Comparison of ENCODE assay signal across 9 cellular contexts in the genomic region with DNA sequence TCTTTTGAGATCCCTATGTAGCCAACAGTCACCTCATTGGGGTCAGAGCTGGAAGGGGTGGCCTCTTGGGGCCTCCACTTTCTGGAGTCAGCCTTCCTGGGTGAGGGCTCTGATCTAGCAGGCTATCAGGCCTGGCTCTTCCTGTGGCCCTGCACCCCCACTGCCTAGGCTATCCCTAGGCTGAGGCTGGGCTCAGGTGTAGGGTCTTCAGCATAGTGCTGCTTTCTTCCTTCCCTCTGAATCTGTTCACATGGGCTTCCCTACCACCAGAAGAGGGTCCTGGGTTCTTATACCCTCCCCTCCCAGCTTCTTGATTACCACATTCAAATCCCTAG.
DNase-seq lines count a peak whose midpoint lies in the region; ATAC-seq and TF ChIP-seq lines count a peak whose summit lies in the region.
"Had no signal": no experiment of that assay in that cellular context is flagged by ENCODE, and none has a peak within 500 bp of the region (broad histone marks: within the 10 kb centered on the region; RNA-seq: fewer than 3 reads in every experiment).

No MANE protein-coding gene starts in this region.

- TF ChIP-seq CTCF in GM12864 (IDR thresholded peaks at IDR 0.05; ENCODE audit: low read depth, low read length, missing control alignments) (no peak), HL-60 (IDR thresholded peaks at IDR 0.05; ENCODE audit: insufficient read depth, low read length) (no peak)

- H3K9me3 ChIP-seq in mucosa of rectum (ENCODE audit: control insufficient read depth in 2 of 2, low read length in 2 of 2) = no peaks in the 10 kb centered on the region

- H3K27me3 ChIP-seq in HL-60 (ENCODE audit: insufficient read depth, poor library complexity, severe bottlenecking) = no peaks in the 10 kb centered on the region
- no peaks in the 10 kb centered on the region for H3K27me3 ChIP-seq in mucosa of rectum (ENCODE audit: control insufficient read depth in 2 of 2, insufficient read depth in 2 of 2, low read length in 2 of 2)

- peak overlapping the region in 1 of 2 donors; percentile 60 for H3K9ac ChIP-seq in mucosa of rectum (ENCODE audit: low read depth in 1 of 2, low read length in 2 of 2)

- H3K27ac ChIP-seq in HL-60 (replicated peaks) (peak overlapping the region; percentile 100), mucosa of rectum (ENCODE audit: low read depth in 2 of 2, low read length in 2 of 2) (peak overlapping the region; percentile 67 to 86)

- H3K36me3 ChIP-seq in mucosa of rectum (ENCODE audit: control insufficient read depth in 2 of 2, insufficient read depth in 2 of 2, low read length in 2 of 2) = no peaks in the 10 kb centered on the region

- DNase-seq in GM12864 (ENCODE audit: low read depth) = no peak
- no peak for DNase-seq in HL-60 (ENCODE audit: low read depth in 1 of 2, low spot score in 1 of 2)
- DNase-seq in NCI-H345 (lab: John Stamatoyannopoulos, UW) = no peak
- DNase-seq in DMS53 treated with DMSO at 0.1 percent for 48 hours (lab: John Stamatoyannopoulos, UW; ENCODE audit: unreplicated experiment) = no peak
- DNase-seq in AG08395 (ENCODE audit: low spot score) = no peak
- DNase-seq: NCI-H1694 had no signal

- ATAC-seq in GM21423 (IDR thresholded peaks at IDR 0.05; ENCODE audit: unreplicated experiment) = peak; percentile 10
- ATAC-seq in HG02870 (IDR thresholded peaks at IDR 0.05; ENCODE audit: unreplicated experiment) = no peak

- peak overlapping the region; percentile 82 for H3K4me3 ChIP-seq in GM12864 (ENCODE audit: low read depth, low read length)
- peak overlapping the region; percentile 80 for H3K4me3 ChIP-seq in HL-60 (replicated peaks; ENCODE audit: insufficient read depth, low read length)
- H3K4me3 ChIP-seq in mucosa of rectum (ENCODE audit: low read length in 2 of 2) = peak overlapping the region in 1 of 2 donors; percentile 67

- H3K4me1 ChIP-seq in mucosa of rectum (ENCODE audit: control insufficient read depth in 2 of 2, insufficient read depth in 2 of 2, low read length in 2 of 2) = no peaks in the 10 kb centered on the region
